ENCODE assay signal across 1 cellular context in genomic region chr14:85574849-85575616, GRCh38.
TF ChIP-seq lines count a peak whose summit lies in the region.

No MANE protein-coding gene starts in this region.

TF ChIP-seq in A549, 52 proteins besides CTCF, POLR2A, EP300 and RAD21:
- TF ChIP-seq EHMT2 (IDR thresholded peaks at IDR 0.05; ENCODE audit: low read depth): no peak
- peak; percentile 87 for TF ChIP-seq MAFK (IDR thresholded peaks at IDR 0.05; ENCODE audit: partially characterized antibody)
- no peak for TF ChIP-seq JUN (IDR thresholded peaks at IDR 0.05)
- TF ChIP-seq HOXA7 (CRISPR knock-in tag; IDR thresholded peaks at IDR 0.05): no peak
